ENCODE assay signal across 1 cellular context in genomic region chr20:17650301-17650761, GRCh38.
TF ChIP-seq lines count a peak whose summit lies in the region.

No MANE protein-coding gene starts in this region.

TF ChIP-seq in A549, 52 proteins besides CTCF, POLR2A, EP300 and RAD21 (continued from another document):
- TF ChIP-seq REST (IDR thresholded peaks at IDR 0.05) (no peak), ATOH8 (CRISPR knock-in tag; IDR thresholded peaks at IDR 0.05; ENCODE audit: low read depth) (no peak), ESRRA (IDR thresholded peaks at IDR 0.05; ENCODE audit: borderline replicate concordance, low read length) (no peak), CEBPB (IDR thresholded peaks at IDR 0.05) (no peak), HMGXB4 (CRISPR knock-in tag; IDR thresholded peaks at IDR 0.05; ENCODE audit: borderline replicate concordance) (no peak), POLR2AphosphoS2 (conservative IDR thresholded peaks at IDR 0.05; ENCODE audit: low read length) (no peak)
